Comparison of ENCODE assay signal across 8 cellular contexts in genomic region chr12:55965941-55966407, GRCh38. TPM values are rescaled to one million over a fixed set of nuclear protein-coding genes. Genes with fewer than 3 reads are reported as not detected.
DNase-seq lines count a peak whose midpoint lies in the region; ATAC-seq and TF ChIP-seq lines count a peak whose summit lies in the region.

PMEL (minus strand) TSS chr12:55966042; CDS start chr12:55966011, 31 bp downstream.

- H3K36me3 Mint-ChIP-seq in natural killer cell = no peaks in the 10 kb centered on the region

- intact Hi-C loops in natural killer cell (cut with micrococcal nuclease) = no loop called here

- no peak for TF ChIP-seq CTCF in natural killer cell (IDR thresholded peaks at IDR 0.05)

- DNase-seq in RPMI7951 (ENCODE audit: low read depth) = peak; percentile 16
- DNase-seq in epithelial cell of prostate (ENCODE audit: low read depth, low spot score) = no peak
- DNase-seq in natural killer cell = no peak
- no peak for DNase-seq in NCI-H2081 (lab: John Stamatoyannopoulos, UW)
- DNase-seq in nucleus accumbens (lab: John Stamatoyannopoulos, UW) = no peak
- no peak for DNase-seq in central memory CD4-positive, alpha-beta T cell
- DNase-seq in occipital lobe (lab: John Stamatoyannopoulos, UW) = no peak

- ATAC-seq in GM18861 (IDR thresholded peaks at IDR 0.05; ENCODE audit: unreplicated experiment) = peak; percentile 5
- ATAC-seq in natural killer cell = no peak

- peak within 1 kb of the TSS; percentile 47 for H3K27ac ChIP-seq in epithelial cell of prostate

- H3K27ac Mint-ChIP-seq in natural killer cell = peak within 1 kb of the TSS; percentile 83 to 92

- H3K4me1 Mint-ChIP-seq in natural killer cell = peaks cover 26 to 31% of the 10 kb centered on the region in 2 donors

- H3K4me3 Mint-ChIP-seq in natural killer cell = peak within 1 kb of the TSS; percentile 93

- peaks cover 0 to 3% of the 10 kb centered on the region in 2 donors for H3K27me3 Mint-ChIP-seq in natural killer cell (ENCODE audit: low read depth in 2 of 2)

- H3K9me3 Mint-ChIP-seq in natural killer cell = no peaks in the 10 kb centered on the region

RNA-seq across cellular contexts. Expression of gene PMEL, which starts in this region (rescaled TPM):
- total RNA-seq in RPMI7951 (2014; rRNA removed; shearing (Covaris generic)) = 0.84 and 1.1 TPM in 2 replicates
- under 1 TPM in 1 of 3 donors, not detected in 2; 0.35 TPM for total RNA-seq in natural killer cell
- not detected for total RNA-seq in occipital lobe
